In the genomic region with DNA sequence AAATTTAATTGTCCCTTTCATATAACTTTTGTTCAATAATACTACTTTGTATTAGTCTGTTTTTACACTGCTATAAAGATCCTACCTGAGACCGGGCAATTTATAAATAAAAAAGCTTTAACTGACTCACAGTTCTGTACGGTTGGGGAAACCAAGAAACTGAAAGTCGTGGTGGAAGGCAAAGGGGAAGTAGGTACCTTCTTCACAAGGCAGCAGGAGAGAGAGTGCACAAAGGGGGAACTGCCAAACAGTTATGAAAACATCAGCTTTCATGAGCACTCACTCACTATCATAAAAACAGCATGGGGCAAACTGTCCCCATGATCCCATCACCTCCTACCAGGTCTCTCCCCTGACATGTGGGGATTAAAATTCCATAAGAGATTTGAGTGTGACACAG, we compare ENCODE assay signal across 20 cellular contexts.
DNase-seq lines count a peak whose midpoint lies in the region; ATAC-seq lines count a peak whose summit lies in the region.
"Had no signal": no experiment of that assay in that cellular context is flagged by ENCODE, and none has a peak within 500 bp of the region (broad histone marks: within the 10 kb centered on the region; RNA-seq: fewer than 3 reads in every experiment).

No MANE protein-coding gene starts in this region.

- no peaks in the 10 kb centered on the region for H3K36me3 Mint-ChIP-seq in activated CD4-positive, alpha-beta memory T cell treated with anti-CD3 and anti-CD28 coated beads, Interleukin-2, amount 10 ng/mL, durations not matched to agents 7 days and 5 days (ENCODE audit: low read depth)
- H3K36me3 Mint-ChIP-seq: CD14-positive monocyte, IgD-negative memory B cell had no signal

- peaks cover 9% of the 10 kb centered on the region for H3K9me3 Mint-ChIP-seq in activated CD4-positive, alpha-beta memory T cell treated with anti-CD3 and anti-CD28 coated beads, Interleukin-2, amount 10 ng/mL, durations not matched to agents 7 days and 5 days

- POLR2A ChIA-PET in activated CD4-positive, alpha-beta memory T cell treated with anti-CD3 and anti-CD28 coated beads, Interleukin-2, amount 10 ng/mL, durations not matched to agents 7 days and 5 days (lab: Charles Lee), result no interaction called here

- DNase-seq in SKM-1 treated with dmso at 0.1 percent for 144 hours (lab: John Stamatoyannopoulos, UW; ENCODE audit: unreplicated experiment), result peak; percentile 6
- no peak for DNase-seq in SKM-1 (lab: John Stamatoyannopoulos, UW; ENCODE audit: unreplicated experiment)
- DNase-seq in MV-4-11 (lab: John Stamatoyannopoulos, UW), result peak; percentile 96
- peak; percentile 2 for DNase-seq in RPMI8226
- DNase-seq in activated CD4-positive, alpha-beta memory T cell treated with anti-CD3 and anti-CD28 coated beads, Interleukin-2, amount 10 ng/mL, durations not matched to agents 7 days and 5 days, result no peak
- no peak for DNase-seq in dermis blood vessel endothelial cell
- DNase-seq: DMS53, GDM1, H7, MG63, NCI-H1694, NCI-H2081, NCI-H748 treated with DMSO at 0.1 percent for 48 hours, T1000 had no signal

- H3K4me3 Mint-ChIP-seq in activated CD4-positive, alpha-beta memory T cell treated with anti-CD3 and anti-CD28 coated beads, Interleukin-2, amount 10 ng/mL, durations not matched to agents 7 days and 5 days, result no peak overlapping the region
- H3K4me3 Mint-ChIP-seq: B cell; CD14-positive monocyte; IgD-negative memory B cell; T-helper 1 cell treated with Interleukin-12 subunit alpha and Interleukin-12 subunit beta and Interleukin-4 antibody, amounts not matched to agents 30 μg/mL and 1 μg/mL, for 36 hours had no signal

- no peaks in the 10 kb centered on the region for H3K27me3 Mint-ChIP-seq in activated CD4-positive, alpha-beta memory T cell treated with anti-CD3 and anti-CD28 coated beads, Interleukin-2, amount 10 ng/mL, durations not matched to agents 7 days and 5 days
- H3K27me3 Mint-ChIP-seq: B cell, IgD-negative memory B cell had no signal

- H3K27ac Mint-ChIP-seq in activated CD4-positive, alpha-beta memory T cell treated with anti-CD3 and anti-CD28 coated beads, Interleukin-2, amount 10 ng/mL, durations not matched to agents 7 days and 5 days, result no peak overlapping the region
- H3K27ac Mint-ChIP-seq: B cell; CD14-positive monocyte; IgD-negative memory B cell; T-helper 1 cell treated with Interleukin-12 subunit alpha and Interleukin-12 subunit beta and Interleukin-4 antibody, amounts not matched to agents 30 μg/mL and 1 μg/mL, for 36 hours had no signal

- no peaks in the 10 kb centered on the region for H3K4me1 Mint-ChIP-seq in activated CD4-positive, alpha-beta memory T cell treated with anti-CD3 and anti-CD28 coated beads, Interleukin-2, amount 10 ng/mL, durations not matched to agents 7 days and 5 days
- H3K4me1 Mint-ChIP-seq: B cell, CD14-positive monocyte, IgD-negative memory B cell had no signal

- CTCF ChIA-PET in activated CD4-positive, alpha-beta memory T cell treated with anti-CD3 and anti-CD28 coated beads, Interleukin-2, amount 10 ng/mL, durations not matched to agents 7 days and 5 days (lab: Charles Lee), result no interaction called here

- ATAC-seq in activated CD4-positive, CD25-positive, alpha-beta regulatory T cell treated with anti-CD3 and anti-CD28 coated beads, Interleukin-2, amount 50 U/mL, for 24 hours, result no peak
- ATAC-seq: Panc1 had no signal

Comparison
In these comparisons a context has a peak if more than half of its experiments do, and no peak if none do; other contexts are left out.
1. DNase-seq: peak in SKM-1 treated with dmso at 0.1 percent for 144 hours (single experiment), MV-4-11 (single experiment) and RPMI8226 (single experiment); none in SKM-1 (single experiment), activated CD4-positive, alpha-beta memory T cell treated with anti-CD3 and anti-CD28 coated beads, Interleukin-2, amount 10 ng/mL, durations not matched to agents 7 days and 5 days (single experiment) and dermis blood vessel endothelial cell (single experiment).